1 cellular context compared by ENCODE assay signal in genomic region chr14:95078841-95079240, GRCh38.
TF ChIP-seq lines count a peak whose summit lies in the region.

No MANE protein-coding gene starts in this region.

TF ChIP-seq in H1, 55 proteins besides CTCF, POLR2A, EP300 and RAD21:
- TF ChIP-seq TCF12 (IDR thresholded peaks at IDR 0.05; ENCODE audit: low read depth, low read length) = no peak
- TF ChIP-seq HDAC6 (IDR thresholded peaks at IDR 0.05; ENCODE audit: low read depth, low read length) = no peak
- TF ChIP-seq GABPA (IDR thresholded peaks at IDR 0.05; ENCODE audit: borderline replicate concordance, insufficient read depth, low read length) = no peak
- TF ChIP-seq KDM5A (IDR thresholded peaks at IDR 0.05; ENCODE audit: low read length) = no peak
- no peak for TF ChIP-seq CHD1 (IDR thresholded peaks at IDR 0.05; ENCODE audit: low read depth, low read length)
- no peak for TF ChIP-seq SIRT6 (IDR thresholded peaks at IDR 0.05; ENCODE audit: low read length)
- TF ChIP-seq RXRA (IDR thresholded peaks at IDR 0.05; ENCODE audit: insufficient read depth, low read depth, low read length) = no peak
- no peak for TF ChIP-seq TEAD4 (IDR thresholded peaks at IDR 0.05; ENCODE audit: low read depth, low read length)
- TF ChIP-seq BRCA1 (IDR thresholded peaks at IDR 0.05; ENCODE audit: low read depth, low read length) = no peak
- TF ChIP-seq SRF (IDR thresholded peaks at IDR 0.05; ENCODE audit: low read depth, low read length) = no peak
- no peak for TF ChIP-seq SAP30 (IDR thresholded peaks at IDR 0.05; ENCODE audit: insufficient read depth, insufficient replicate concordance, low read length)
- no peak for TF ChIP-seq TAF7 (optimal IDR thresholded peaks at IDR 0.05; ENCODE audit: borderline replicate concordance, low read depth, low read length)
- no peak for TF ChIP-seq NRF1 (IDR thresholded peaks at IDR 0.05; ENCODE audit: low read depth, low read length)
- no peak for TF ChIP-seq TBP (IDR thresholded peaks at IDR 0.05; ENCODE audit: low read depth, low read length)
TF ChIP-seq in H1: peak in this region for 0.
